ENCODE assay signal across 19 cellular contexts in genomic region chr6:10395946-10396577, GRCh38. TPM values are rescaled to one million over a fixed set of nuclear protein-coding genes. Genes with fewer than 3 reads are reported as not detected.
DNase-seq lines count a peak whose midpoint lies in the region; FAIRE-seq and TF ChIP-seq lines count a peak whose summit lies in the region.
"Had no signal": no experiment of that assay in that cellular context is flagged by ENCODE, and none has a peak within 500 bp of the region (broad histone marks: within the 10 kb centered on the region; RNA-seq: fewer than 3 reads in every experiment).

No MANE protein-coding gene starts in this region.

- TF ChIP-seq CTCF in bronchial epithelial cell (IDR thresholded peaks at IDR 0.05; ENCODE audit: insufficient read depth, low read length, severe bottlenecking) = no peak
- no peak for TF ChIP-seq CTCF in osteocyte (IDR thresholded peaks at IDR 0.05)

- H3K36me3 ChIP-seq in H7 (replicated peaks; ENCODE audit: control insufficient read depth, insufficient read depth, low read length) (no peaks in the 10 kb centered on the region), bronchial epithelial cell (ENCODE audit: control insufficient read depth, insufficient read depth, low read length) (peaks cover 8% of the 10 kb centered on the region)
- H3K36me3 ChIP-seq: gastrocnemius medialis, left ventricle myocardium inferior, pancreas had no signal

- H3K27ac Mint-ChIP-seq in osteocyte (ENCODE audit: unreplicated experiment) = peak overlapping the region; percentile 87

- no peaks in the 10 kb centered on the region for H3K9me3 Mint-ChIP-seq in osteocyte (ENCODE audit: unreplicated experiment)

- no peaks in the 10 kb centered on the region for H3K27me3 Mint-ChIP-seq in osteocyte (ENCODE audit: unreplicated experiment)

- no peak overlapping the region for H3K4me3 ChIP-seq in H7 (ENCODE audit: insufficient read depth, low read depth, low read length)
- no peak overlapping the region for H3K4me3 ChIP-seq in bronchial epithelial cell (ENCODE audit: low read depth, low read length)
- H3K4me3 ChIP-seq: gastrocnemius medialis, GM23248, left ventricle myocardium inferior, pancreas had no signal

- FAIRE-seq in bronchial epithelial cell (lab: Jason Lieb, UNC) = no peak
- FAIRE-seq: pancreas had no signal

- peak overlapping the region; percentile 61 for H3K4me3 Mint-ChIP-seq in osteocyte (ENCODE audit: unreplicated experiment)

- peaks cover 68% of the 10 kb centered on the region for H3K4me1 Mint-ChIP-seq in osteocyte (ENCODE audit: unreplicated experiment)

- H3K36me3 Mint-ChIP-seq in osteocyte (ENCODE audit: unreplicated experiment) = peaks cover 33% of the 10 kb centered on the region

- H3K27me3 ChIP-seq in H7 (ENCODE audit: control insufficient read depth, insufficient read depth, low read length) (peaks cover 99% of the 10 kb centered on the region), bronchial epithelial cell (ENCODE audit: control insufficient read depth, insufficient read depth, low read length) (no peaks in the 10 kb centered on the region)

- peak; percentile 73 for DNase-seq in H7
- DNase-seq in NCI-H2227 (lab: John Stamatoyannopoulos, UW; ENCODE audit: unreplicated experiment) = peak; percentile 59
- DNase-seq in bronchial epithelial cell (ENCODE audit: low read depth) = peak; percentile 22
- no peak for DNase-seq in osteocyte (ENCODE audit: extremely low spot score, unreplicated experiment)
- DNase-seq in NCI-H774 (lab: John Stamatoyannopoulos, UW) = no peak
- DNase-seq in SIG-M5 (lab: John Stamatoyannopoulos, UW) = no peak
- no peak for DNase-seq in A172 (ENCODE audit: low spot score)
- DNase-seq: activated CD4-positive, alpha-beta T cell treated with anti-CD3 and anti-CD28 coated beads for 4 hours; gastrocnemius medialis; GF-D8; GM23248; left ventricle myocardium inferior; NCI-H146; NCI-H345; pancreas; SK-N-SH; stimulated activated CD4-positive, alpha-beta T cell treated with anti-CD3 and anti-CD28 coated beads, Interleukin-4, amount 100 ng/mL, for 1 hour; T-helper 9 cell had no signal

RNA-seq across cellular contexts. Expression of gene TFAP2A, which starts 18.8 kb away (rescaled TPM):
- not detected in 2 replicates for total RNA-seq in H7 (2014; rRNA removed; shearing (Covaris generic))
- total RNA-seq in bronchial epithelial cell (3.4 and 6.3 TPM in 2 replicates), osteocyte (53.2 and 59.6 TPM in 2 replicates)
- 5.2 TPM in 2 replicates for total RNA-seq in A172 (2014; rRNA removed; shearing (Covaris generic))
- total RNA-seq: gastrocnemius medialis, skeletal muscle tissue had no signal

Comparison
In these comparisons a context has a peak if more than half of its experiments do, and no peak if none do; other contexts are left out.
1. DNase-seq: peak in H7 (single experiment), NCI-H2227 (single experiment) and bronchial epithelial cell (single experiment); none in osteocyte (single experiment), NCI-H774 (single experiment), SIG-M5 (single experiment) and A172 (single experiment).